26 cellular contexts compared by ENCODE assay signal in genomic region chr1:170624141-170624540, GRCh38. TPM values are rescaled to one million over a fixed set of nuclear protein-coding genes. Genes with fewer than 3 reads are reported as not detected.
"Had no signal": no experiment of that assay in that cellular context is flagged by ENCODE, and none has a peak within 500 bp of the region (broad histone marks: within the 10 kb centered on the region; RNA-seq: fewer than 3 reads in every experiment).

No MANE protein-coding gene starts in this region.

- H3K79me2 ChIP-seq: hepatocyte had no signal

- H3K4me2 ChIP-seq: hepatocyte had no signal

- DNase-seq: islet precursor cell; left ventricle myocardium inferior; mesendoderm; naive thymus-derived CD4-positive, alpha-beta T cell; ovary; right lobe of liver; stimulated activated CD4-positive, alpha-beta T cell treated with anti-CD3 and anti-CD28 coated beads, Interleukin-12 subunit alpha, Interleukin-12 subunit beta, amount 100 ng/mL, for 4 hours; stimulated activated CD4-positive, alpha-beta T cell treated with anti-CD3 and anti-CD28 coated beads, Interleukin-15, amount 100 ng/mL, for 24 hours; stimulated activated CD4-positive, alpha-beta T cell treated with anti-CD3 and anti-CD28 coated beads, Interleukin-2, amount 100 ng/mL, for 24 hours; stimulated activated CD4-positive, alpha-beta T cell treated with anti-CD3 and anti-CD28 coated beads, Interleukin-4, amount 100 ng/mL, for 1 hour; stimulated activated naive B cell treated with anti-CD40 and anti-IgM and Interleukin-4, amounts not matched to agents 10 μg/mL and 1 μg/mL and 100 μg/mL, for 72 hours; tibial artery; trophoblast cell; upper lobe of right lung had no signal

- H3K9me3 ChIP-seq: left ventricle myocardium inferior, ovary, right atrium auricular region, right lobe of liver, suprapubic skin, thoracic aorta, tibial artery, upper lobe of right lung had no signal

- H2AFZ ChIP-seq: hepatocyte had no signal

- ATAC-seq: naive thymus-derived CD4-positive, alpha-beta T cell; natural killer cell treated with Interleukin-12 subunit alpha and Interleukin-12 subunit beta and Interleukin-15 and Interleukin-18, amount 100 ng/mL, for 72 hours; right lobe of liver; stimulated activated naive B cell treated with anti-CD40 and anti-IgM and Interleukin-4, amounts not matched to agents 10 μg/mL and 1 μg/mL and 100 μg/mL, for 72 hours; upper lobe of right lung had no signal

- H3K36me3 Mint-ChIP-seq: mesothelial cell of epicardium; naive thymus-derived CD4-positive, alpha-beta T cell; natural killer cell treated with Interleukin-12 subunit alpha and Interleukin-12 subunit beta and Interleukin-15 and Interleukin-18, amount 100 ng/mL, for 72 hours; stimulated activated naive B cell treated with anti-CD40 and anti-IgM and Interleukin-4, amounts not matched to agents 10 μg/mL and 1 μg/mL and 100 μg/mL, for 72 hours had no signal

- H3K27me3 ChIP-seq: hepatocyte, ovary, right atrium auricular region, right lobe of liver, suprapubic skin, tibial artery, upper lobe of right lung had no signal

- H3K4me1 ChIP-seq: left ventricle myocardium inferior, right atrium auricular region, right lobe of liver, upper lobe of right lung had no signal

- H3K27ac Mint-ChIP-seq: mesothelial cell of epicardium; naive thymus-derived CD4-positive, alpha-beta T cell; natural killer cell treated with Interleukin-12 subunit alpha and Interleukin-12 subunit beta and Interleukin-15 and Interleukin-18, amount 100 ng/mL, for 72 hours; progenitor cell of endocrine pancreas; stimulated activated naive B cell treated with anti-CD40 and anti-IgM and Interleukin-4, amounts not matched to agents 10 μg/mL and 1 μg/mL and 100 μg/mL, for 72 hours; stimulated activated naive CD8-positive, alpha-beta T cell treated with anti-CD3 and anti-CD28 coated beads, Interleukin-15, Interleukin-2, amounts not matched to agents 100 ng/mL and 50 ng/mL, for 24 hours had no signal

- H3K36me3 ChIP-seq: left ventricle myocardium inferior, ovary, right atrium auricular region, right lobe of liver, suprapubic skin, thoracic aorta, tibial artery, upper lobe of right lung had no signal

- H3K4me3 ChIP-seq: hepatocyte, left ventricle myocardium inferior, lung, ovary, right atrium auricular region, right lobe of liver, skin epidermis, suprapubic skin, thoracic aorta, tibial artery, upper lobe of right lung had no signal

- H3K27ac ChIP-seq: hepatocyte, left ventricle myocardium inferior, ovary, right atrium auricular region, right lobe of liver, suprapubic skin, thoracic aorta, tibial artery, upper lobe of right lung had no signal

- H3K4me3 Mint-ChIP-seq: mesothelial cell of epicardium; naive thymus-derived CD4-positive, alpha-beta T cell; natural killer cell treated with Interleukin-12 subunit alpha and Interleukin-12 subunit beta and Interleukin-15 and Interleukin-18, amount 100 ng/mL, for 72 hours; stimulated activated naive B cell treated with anti-CD40 and anti-IgM and Interleukin-4, amounts not matched to agents 10 μg/mL and 1 μg/mL and 100 μg/mL, for 72 hours; stimulated activated naive CD8-positive, alpha-beta T cell treated with anti-CD3 and anti-CD28 coated beads, Interleukin-15, Interleukin-2, amounts not matched to agents 100 ng/mL and 50 ng/mL, for 24 hours had no signal

- H3K4me1 Mint-ChIP-seq: mesothelial cell of epicardium; naive thymus-derived CD4-positive, alpha-beta T cell; stimulated activated naive B cell treated with anti-CD40 and anti-IgM and Interleukin-4, amounts not matched to agents 10 μg/mL and 1 μg/mL and 100 μg/mL, for 72 hours had no signal

- H3K9me3 Mint-ChIP-seq: natural killer cell treated with Interleukin-12 subunit alpha and Interleukin-12 subunit beta and Interleukin-15 and Interleukin-18, amount 100 ng/mL, for 72 hours; stimulated activated naive CD8-positive, alpha-beta T cell treated with anti-CD3 and anti-CD28 coated beads, Interleukin-15, Interleukin-2, amounts not matched to agents 100 ng/mL and 50 ng/mL, for 24 hours had no signal

RNA-seq across cellular contexts. Expression of gene PRRX1, which starts 39.8 kb away (rescaled TPM):
- total RNA-seq: mononuclear cell; naive thymus-derived CD4-positive, alpha-beta T cell; natural killer cell treated with Interleukin-12 subunit alpha and Interleukin-12 subunit beta and Interleukin-15 and Interleukin-18, amount 100 ng/mL, for 72 hours; renal cortical epithelial cell had no signal
- polyA plus RNA-seq: naive thymus-derived CD4-positive, alpha-beta T cell had no signal
